32 cellular contexts compared by ENCODE assay signal in the genomic region with DNA sequence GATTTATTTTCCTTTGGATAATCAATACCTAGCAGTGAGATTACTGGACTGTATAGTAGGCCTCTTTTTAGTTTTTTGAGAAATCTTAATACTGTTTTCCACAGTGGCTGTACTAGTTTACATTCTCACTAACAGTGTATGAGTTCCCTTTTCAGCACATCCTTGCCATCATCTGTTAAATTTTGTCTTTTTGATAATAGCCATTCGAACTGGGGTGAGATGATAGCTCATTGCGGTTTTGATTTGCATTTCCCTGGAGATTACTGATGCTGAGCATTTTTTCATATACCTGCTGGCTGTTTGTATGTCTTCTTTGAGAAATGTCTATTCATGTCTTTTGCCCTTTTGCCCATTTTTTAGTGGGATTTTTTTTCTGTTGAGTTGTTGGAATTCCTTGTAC. TPM values are rescaled to one million over a fixed set of nuclear protein-coding genes. Genes with fewer than 3 reads are reported as not detected.
"Had no signal": no experiment of that assay in that cellular context is flagged by ENCODE, and none has a peak within 500 bp of the region (broad histone marks: within the 10 kb centered on the region; RNA-seq: fewer than 3 reads in every experiment).

No MANE protein-coding gene starts in this region.

- H3K9me3 ChIP-seq: adrenal gland, colonic mucosa had no signal

- DNase-seq: activated B cell treated with CpG ODN at 0.5 μM for 24 hours; activated CD4-positive, alpha-beta T cell treated with anti-CD3 and anti-CD28 coated beads for 48 hours; activated CD4-positive, alpha-beta T cell treated with anti-CD3 and anti-CD28 coated beads, Interleukin-2, amount 50 U/mL, for 1 hour; activated CD4-positive, alpha-beta T cell treated with anti-CD3 and anti-CD28 coated beads, Interleukin-2, amount 50 U/mL, for 48 hours; activated CD8-positive, alpha-beta memory T cell treated with anti-CD3 and anti-CD28 coated beads for 24 hours; activated CD8-positive, alpha-beta T cell treated with anti-CD3 and anti-CD28 coated beads for 36 hours; activated effector memory CD4-positive, alpha-beta T cell treated with Interleukin-2 at 50 U/mL for 16 hours; activated gamma-delta T cell treated with Interleukin-2 at 50 U/mL for 16 hours; activated naive CD4-positive, alpha-beta T cell treated with Interleukin-2 at 50 U/mL for 16 hours; activated naive CD8-positive, alpha-beta T cell treated with anti-CD3 and anti-CD28 coated beads for 36 hours; activated naive CD8-positive, alpha-beta T cell treated with anti-CD3 and anti-CD28 coated beads, Interleukin-2, amount 50 U/mL, for 24 hours; activated T-cell treated with anti-CD3 and anti-CD28 coated beads, Interleukin-2, amount 50 U/mL, for 4 hours; adrenal gland; amygdala; aorta; central memory CD4-positive, alpha-beta T cell; cerebellar nuclear complex; colonic mucosa; effector CD8-positive, alpha-beta T cell; foreskin fibroblast; head of caudate nucleus; T-helper 1 cell; T-helper 17 cell; T1000; WERI-Rb-1 had no signal

- H3K4me3 ChIP-seq: adrenal gland, breast epithelium, cardiac muscle cell, colonic mucosa had no signal

- H3K4me1 ChIP-seq: adrenal gland, breast epithelium, colonic mucosa had no signal

- H3K27ac ChIP-seq: adrenal gland, breast epithelium, cardiac muscle cell, colonic mucosa, epithelial cell of prostate, WERI-Rb-1 had no signal

- H3K27me3 ChIP-seq: adrenal gland, breast epithelium, cardiac muscle cell, colonic mucosa had no signal

- ATAC-seq: activated CD4-positive, CD25-positive, alpha-beta regulatory T cell treated with anti-CD3 and anti-CD28 coated beads, Interleukin-2, amount 50 U/mL, for 24 hours; activated CD8-positive, alpha-beta T cell treated with anti-CD3 and anti-CD28 coated beads for 36 hours; activated naive CD8-positive, alpha-beta T cell treated with anti-CD3 and anti-CD28 coated beads, Interleukin-2, amount 50 U/mL, for 24 hours; activated T-cell treated with anti-CD3 and anti-CD28 coated beads, Interleukin-2, amount 50 U/mL, for 4 hours; activated T-helper 17 cell treated with anti-CD3 and anti-CD28 coated beads, Interleukin-2, amount 50 U/mL, for 72 hours; T-helper 17 cell had no signal

- H3K36me3 ChIP-seq: adrenal gland, breast epithelium, cardiac muscle cell, colonic mucosa, WERI-Rb-1 had no signal

RNA-seq across cellular contexts. Expression of a gene that starts 55.5 kb away (rescaled TPM):
- total RNA-seq: activated B cell treated with CpG ODN at 0.5 μM for 24 hours; activated CD8-positive, alpha-beta T cell treated with anti-CD3 and anti-CD28 coated beads for 36 hours; activated naive CD8-positive, alpha-beta T cell treated with anti-CD3 and anti-CD28 coated beads for 36 hours; activated T-helper 17 cell treated with anti-CD3 and anti-CD28 coated beads, Interleukin-2, amount 50 U/mL, for 72 hours; cardiac muscle cell; dermis microvascular lymphatic vessel endothelial cell; endothelial cell of umbilical vein had no signal
- polyA plus RNA-seq: aorta, cardiac muscle cell, endothelial cell of umbilical vein had no signal
